Comparison of ENCODE assay signal across 1 cellular context in the genomic region with DNA sequence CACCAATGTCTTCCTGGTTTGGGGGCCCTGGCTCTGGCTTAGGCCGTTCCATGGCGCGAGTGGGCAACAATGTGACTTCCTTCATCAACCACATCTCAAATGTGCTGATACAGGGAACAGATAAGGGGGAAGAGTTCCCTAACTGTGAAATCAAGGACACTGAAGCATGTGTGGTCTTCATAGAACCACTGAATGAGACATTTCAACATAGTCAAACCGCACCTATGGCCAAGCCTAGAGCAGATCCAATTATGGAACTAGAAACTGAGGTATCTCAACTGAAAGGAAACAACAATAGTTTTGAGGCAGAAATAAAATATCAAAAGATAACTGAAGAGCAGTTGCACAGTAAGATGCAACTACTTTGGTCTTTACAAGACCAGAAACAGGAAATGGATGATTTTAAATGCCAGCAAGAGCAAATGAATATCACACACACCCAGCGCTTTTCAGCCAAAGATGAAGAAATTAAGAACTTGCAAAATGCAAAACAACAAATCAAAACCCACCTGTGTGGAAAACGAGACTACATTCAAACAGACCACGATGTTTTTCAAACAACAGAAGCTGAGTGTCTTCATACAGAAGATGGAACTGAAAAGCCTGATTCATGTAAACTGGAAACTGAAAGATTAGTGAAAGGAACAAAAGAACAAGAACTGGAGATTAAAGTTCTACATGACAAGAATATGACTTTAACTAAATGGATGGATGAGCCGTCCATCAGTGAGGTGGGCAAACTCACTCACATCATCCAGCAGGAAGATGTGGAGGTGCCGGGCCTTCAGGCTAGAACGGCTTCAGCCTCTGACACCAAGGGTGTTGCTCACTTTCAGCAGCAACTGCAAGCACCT.
A peak's percentile ranks its signal among the peaks of the same experiment; 100 is the strongest.
TF ChIP-seq lines count a peak whose summit lies in the region.

No MANE protein-coding gene starts in this region.

TF ChIP-seq in GM12878, 131 proteins besides CTCF, POLR2A, EP300 and RAD21 (continued from another document and continues in another):
- no peak for TF ChIP-seq LARP7 (IDR thresholded peaks at IDR 0.05)
- no peak for TF ChIP-seq RBBP5 (conservative IDR thresholded peaks at IDR 0.05)
- TF ChIP-seq, protein P1, sequence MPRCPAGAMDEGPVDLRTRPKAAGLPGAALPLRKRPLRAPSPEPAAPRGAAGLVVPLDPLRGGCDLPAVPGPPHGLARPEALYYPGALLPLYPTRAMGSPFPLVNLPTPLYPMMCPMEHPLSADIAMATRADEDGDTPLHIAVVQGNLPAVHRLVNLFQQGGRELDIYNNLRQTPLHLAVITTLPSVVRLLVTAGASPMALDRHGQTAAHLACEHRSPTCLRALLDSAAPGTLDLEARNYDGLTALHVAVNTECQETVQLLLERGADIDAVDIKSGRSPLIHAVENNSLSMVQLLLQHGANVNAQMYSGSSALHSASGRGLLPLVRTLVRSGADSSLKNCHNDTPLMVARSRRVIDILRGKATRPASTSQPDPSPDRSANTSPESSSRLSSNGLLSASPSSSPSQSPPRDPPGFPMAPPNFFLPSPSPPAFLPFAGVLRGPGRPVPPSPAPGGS (IDR thresholded peaks at IDR 0.05; ENCODE audit: borderline replicate concordance, insufficient read depth, low read depth, low read length, poor library complexity, severe bottlenecking), result no peak
- TF ChIP-seq GATAD2B (conservative IDR thresholded peaks at IDR 0.05; ENCODE audit: low read depth), result no peak
- TF ChIP-seq, protein P2, sequence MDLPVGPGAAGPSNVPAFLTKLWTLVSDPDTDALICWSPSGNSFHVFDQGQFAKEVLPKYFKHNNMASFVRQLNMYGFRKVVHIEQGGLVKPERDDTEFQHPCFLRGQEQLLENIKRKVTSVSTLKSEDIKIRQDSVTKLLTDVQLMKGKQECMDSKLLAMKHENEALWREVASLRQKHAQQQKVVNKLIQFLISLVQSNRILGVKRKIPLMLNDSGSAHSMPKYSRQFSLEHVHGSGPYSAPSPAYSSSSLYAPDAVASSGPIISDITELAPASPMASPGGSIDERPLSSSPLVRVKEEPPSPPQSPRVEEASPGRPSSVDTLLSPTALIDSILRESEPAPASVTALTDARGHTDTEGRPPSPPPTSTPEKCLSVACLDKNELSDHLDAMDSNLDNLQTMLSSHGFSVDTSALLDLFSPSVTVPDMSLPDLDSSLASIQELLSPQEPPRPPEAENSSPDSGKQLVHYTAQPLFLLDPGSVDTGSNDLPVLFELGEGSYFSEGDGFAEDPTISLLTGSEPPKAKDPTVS (IDR thresholded peaks at IDR 0.05; ENCODE audit: low read depth, low read length), result no peak
- TF ChIP-seq, protein P3, sequence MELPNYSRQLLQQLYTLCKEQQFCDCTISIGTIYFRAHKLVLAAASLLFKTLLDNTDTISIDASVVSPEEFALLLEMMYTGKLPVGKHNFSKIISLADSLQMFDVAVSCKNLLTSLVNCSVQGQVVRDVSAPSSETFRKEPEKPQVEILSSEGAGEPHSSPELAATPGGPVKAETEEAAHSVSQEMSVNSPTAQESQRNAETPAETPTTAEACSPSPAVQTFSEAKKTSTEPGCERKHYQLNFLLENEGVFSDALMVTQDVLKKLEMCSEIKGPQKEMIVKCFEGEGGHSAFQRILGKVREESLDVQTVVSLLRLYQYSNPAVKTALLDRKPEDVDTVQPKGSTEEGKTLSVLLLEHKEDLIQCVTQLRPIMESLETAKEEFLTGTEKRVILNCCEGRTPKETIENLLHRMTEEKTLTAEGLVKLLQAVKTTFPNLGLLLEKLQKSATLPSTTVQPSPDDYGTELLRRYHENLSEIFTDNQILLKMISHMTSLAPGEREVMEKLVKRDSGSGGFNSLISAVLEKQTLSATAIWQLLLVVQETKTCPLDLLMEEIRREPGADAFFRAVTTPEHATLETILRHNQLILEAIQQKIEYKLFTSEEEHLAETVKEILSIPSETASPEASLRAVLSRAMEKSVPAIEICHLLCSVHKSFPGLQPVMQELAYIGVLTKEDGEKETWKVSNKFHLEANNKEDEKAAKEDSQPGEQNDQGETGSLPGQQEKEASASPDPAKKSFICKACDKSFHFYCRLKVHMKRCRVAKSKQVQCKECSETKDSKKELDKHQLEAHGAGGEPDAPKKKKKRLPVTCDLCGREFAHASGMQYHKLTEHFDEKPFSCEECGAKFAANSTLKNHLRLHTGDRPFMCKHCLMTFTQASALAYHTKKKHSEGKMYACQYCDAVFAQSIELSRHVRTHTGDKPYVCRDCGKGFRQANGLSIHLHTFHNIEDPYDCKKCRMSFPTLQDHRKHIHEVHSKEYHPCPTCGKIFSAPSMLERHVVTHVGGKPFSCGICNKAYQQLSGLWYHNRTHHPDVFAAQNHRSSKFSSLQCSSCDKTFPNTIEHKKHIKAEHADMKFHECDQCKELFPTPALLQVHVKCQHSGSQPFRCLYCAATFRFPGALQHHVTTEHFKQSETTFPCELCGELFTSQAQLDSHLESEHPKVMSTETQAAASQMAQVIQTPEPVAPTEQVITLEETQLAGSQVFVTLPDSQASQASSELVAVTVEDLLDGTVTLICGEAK (IDR thresholded peaks at IDR 0.05; ENCODE audit: borderline replicate concordance), result peak; percentile 67
- TF ChIP-seq FOS (IDR thresholded peaks at IDR 0.05; ENCODE audit: borderline replicate concordance, extremely low read depth, insufficient read length), result no peak
- TF ChIP-seq, protein P4, sequence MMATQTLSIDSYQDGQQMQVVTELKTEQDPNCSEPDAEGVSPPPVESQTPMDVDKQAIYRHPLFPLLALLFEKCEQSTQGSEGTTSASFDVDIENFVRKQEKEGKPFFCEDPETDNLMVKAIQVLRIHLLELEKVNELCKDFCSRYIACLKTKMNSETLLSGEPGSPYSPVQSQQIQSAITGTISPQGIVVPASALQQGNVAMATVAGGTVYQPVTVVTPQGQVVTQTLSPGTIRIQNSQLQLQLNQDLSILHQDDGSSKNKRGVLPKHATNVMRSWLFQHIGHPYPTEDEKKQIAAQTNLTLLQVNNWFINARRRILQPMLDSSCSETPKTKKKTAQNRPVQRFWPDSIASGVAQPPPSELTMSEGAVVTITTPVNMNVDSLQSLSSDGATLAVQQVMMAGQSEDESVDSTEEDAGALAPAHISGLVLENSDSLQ (IDR thresholded peaks at IDR 0.05), result peak; percentile 70
- no peak for TF ChIP-seq BCL11A (IDR thresholded peaks at IDR 0.05; ENCODE audit: low read depth, low read length)
- TF ChIP-seq PAX5 (IDR thresholded peaks at IDR 0.05; ENCODE audit: borderline replicate concordance, low read depth, low read length), result no peak
- TF ChIP-seq, protein P5, sequence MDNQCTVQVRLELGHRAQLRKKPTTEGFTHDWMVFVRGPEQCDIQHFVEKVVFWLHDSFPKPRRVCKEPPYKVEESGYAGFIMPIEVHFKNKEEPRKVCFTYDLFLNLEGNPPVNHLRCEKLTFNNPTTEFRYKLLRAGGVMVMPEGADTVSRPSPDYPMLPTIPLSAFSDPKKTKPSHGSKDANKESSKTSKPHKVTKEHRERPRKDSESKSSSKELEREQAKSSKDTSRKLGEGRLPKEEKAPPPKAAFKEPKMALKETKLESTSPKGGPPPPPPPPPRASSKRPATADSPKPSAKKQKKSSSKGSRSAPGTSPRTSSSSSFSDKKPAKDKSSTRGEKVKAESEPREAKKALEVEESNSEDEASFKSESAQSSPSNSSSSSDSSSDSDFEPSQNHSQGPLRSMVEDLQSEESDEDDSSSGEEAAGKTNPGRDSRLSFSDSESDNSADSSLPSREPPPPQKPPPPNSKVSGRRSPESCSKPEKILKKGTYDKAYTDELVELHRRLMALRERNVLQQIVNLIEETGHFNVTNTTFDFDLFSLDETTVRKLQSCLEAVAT (IDR thresholded peaks at IDR 0.05), result peak; percentile 12; the same call in 1 of the 2 replicates
- no peak for TF ChIP-seq BACH1 (IDR thresholded peaks at IDR 0.05; ENCODE audit: borderline replicate concordance)
- no peak for TF ChIP-seq ZBED1 (IDR thresholded peaks at IDR 0.05; ENCODE audit: borderline replicate concordance)
- TF ChIP-seq, protein P6, sequence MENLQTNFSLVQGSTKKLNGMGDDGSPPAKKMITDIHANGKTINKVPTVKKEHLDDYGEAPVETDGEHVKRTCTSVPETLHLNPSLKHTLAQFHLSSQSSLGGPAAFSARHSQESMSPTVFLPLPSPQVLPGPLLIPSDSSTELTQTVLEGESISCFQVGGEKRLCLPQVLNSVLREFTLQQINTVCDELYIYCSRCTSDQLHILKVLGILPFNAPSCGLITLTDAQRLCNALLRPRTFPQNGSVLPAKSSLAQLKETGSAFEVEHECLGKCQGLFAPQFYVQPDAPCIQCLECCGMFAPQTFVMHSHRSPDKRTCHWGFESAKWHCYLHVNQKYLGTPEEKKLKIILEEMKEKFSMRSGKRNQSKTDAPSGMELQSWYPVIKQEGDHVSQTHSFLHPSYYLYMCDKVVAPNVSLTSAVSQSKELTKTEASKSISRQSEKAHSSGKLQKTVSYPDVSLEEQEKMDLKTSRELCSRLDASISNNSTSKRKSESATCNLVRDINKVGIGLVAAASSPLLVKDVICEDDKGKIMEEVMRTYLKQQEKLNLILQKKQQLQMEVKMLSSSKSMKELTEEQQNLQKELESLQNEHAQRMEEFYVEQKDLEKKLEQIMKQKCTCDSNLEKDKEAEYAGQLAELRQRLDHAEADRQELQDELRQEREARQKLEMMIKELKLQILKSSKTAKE (IDR thresholded peaks at IDR 0.05; ENCODE audit: low read depth, poor library complexity, severe bottlenecking), result no peak
- no peak for TF ChIP-seq FOXK2 (IDR thresholded peaks at IDR 0.05)
- no peak for TF ChIP-seq BMI1 (IDR thresholded peaks at IDR 0.05; ENCODE audit: borderline replicate concordance)
- TF ChIP-seq SUZ12 (IDR thresholded peaks at IDR 0.05; ENCODE audit: unreplicated experiment), result no peak
- peak; percentile 60 for TF ChIP-seq NFIC (IDR thresholded peaks at IDR 0.05; ENCODE audit: low read depth, low read length)
- TF ChIP-seq CEBPB (IDR thresholded peaks at IDR 0.05; ENCODE audit: borderline replicate concordance in 1 of 2, low read depth in 2 of 2, low read length in 2 of 2), result no peak
- no peak for TF ChIP-seq POLR2AphosphoS5 (IDR thresholded peaks at IDR 0.05; ENCODE audit: low read length)
- TF ChIP-seq ZNF24 (IDR thresholded peaks at IDR 0.05), result no peak
- TF ChIP-seq CHD4 (IDR thresholded peaks at IDR 0.05), result no peak
- TF ChIP-seq, protein P7, sequence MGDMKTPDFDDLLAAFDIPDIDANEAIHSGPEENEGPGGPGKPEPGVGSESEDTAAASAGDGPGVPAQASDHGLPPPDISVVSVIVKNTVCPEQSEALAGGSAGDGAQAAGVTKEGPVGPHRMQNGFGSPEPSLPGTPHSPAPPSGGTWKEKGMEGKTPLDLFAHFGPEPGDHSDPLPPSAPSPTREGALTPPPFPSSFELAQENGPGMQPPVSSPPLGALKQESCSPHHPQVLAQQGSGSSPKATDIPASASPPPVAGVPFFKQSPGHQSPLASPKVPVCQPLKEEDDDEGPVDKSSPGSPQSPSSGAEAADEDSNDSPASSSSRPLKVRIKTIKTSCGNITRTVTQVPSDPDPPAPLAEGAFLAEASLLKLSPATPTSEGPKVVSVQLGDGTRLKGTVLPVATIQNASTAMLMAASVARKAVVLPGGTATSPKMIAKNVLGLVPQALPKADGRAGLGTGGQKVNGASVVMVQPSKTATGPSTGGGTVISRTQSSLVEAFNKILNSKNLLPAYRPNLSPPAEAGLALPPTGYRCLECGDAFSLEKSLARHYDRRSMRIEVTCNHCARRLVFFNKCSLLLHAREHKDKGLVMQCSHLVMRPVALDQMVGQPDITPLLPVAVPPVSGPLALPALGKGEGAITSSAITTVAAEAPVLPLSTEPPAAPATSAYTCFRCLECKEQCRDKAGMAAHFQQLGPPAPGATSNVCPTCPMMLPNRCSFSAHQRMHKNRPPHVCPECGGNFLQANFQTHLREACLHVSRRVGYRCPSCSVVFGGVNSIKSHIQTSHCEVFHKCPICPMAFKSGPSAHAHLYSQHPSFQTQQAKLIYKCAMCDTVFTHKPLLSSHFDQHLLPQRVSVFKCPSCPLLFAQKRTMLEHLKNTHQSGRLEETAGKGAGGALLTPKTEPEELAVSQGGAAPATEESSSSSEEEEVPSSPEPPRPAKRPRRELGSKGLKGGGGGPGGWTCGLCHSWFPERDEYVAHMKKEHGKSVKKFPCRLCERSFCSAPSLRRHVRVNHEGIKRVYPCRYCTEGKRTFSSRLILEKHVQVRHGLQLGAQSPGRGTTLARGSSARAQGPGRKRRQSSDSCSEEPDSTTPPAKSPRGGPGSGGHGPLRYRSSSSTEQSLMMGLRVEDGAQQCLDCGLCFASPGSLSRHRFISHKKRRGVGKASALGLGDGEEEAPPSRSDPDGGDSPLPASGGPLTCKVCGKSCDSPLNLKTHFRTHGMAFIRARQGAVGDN (IDR thresholded peaks at IDR 0.05), result no peak
- no peak for TF ChIP-seq HDGF (IDR thresholded peaks at IDR 0.05)
- no peak for TF ChIP-seq KAT2A (conservative IDR thresholded peaks at IDR 0.05; ENCODE audit: control insufficient read depth, low read depth, low read length)
- no peak for TF ChIP-seq CBX5 (IDR thresholded peaks at IDR 0.05; ENCODE audit: low read depth)
- no peak for TF ChIP-seq EZH2 (IDR thresholded peaks at IDR 0.05; ENCODE audit: borderline replicate concordance, control insufficient read depth, low read depth, low read length)
- no peak for TF ChIP-seq ZNF384 (IDR thresholded peaks at IDR 0.05; ENCODE audit: borderline replicate concordance, low read depth, low read length)
- no peak for TF ChIP-seq CBFB (IDR thresholded peaks at IDR 0.05; ENCODE audit: low read depth)
- TF ChIP-seq SMC3 (IDR thresholded peaks at IDR 0.05; ENCODE audit: borderline replicate concordance, low read length), result no peak
- TF ChIP-seq, protein P8, sequence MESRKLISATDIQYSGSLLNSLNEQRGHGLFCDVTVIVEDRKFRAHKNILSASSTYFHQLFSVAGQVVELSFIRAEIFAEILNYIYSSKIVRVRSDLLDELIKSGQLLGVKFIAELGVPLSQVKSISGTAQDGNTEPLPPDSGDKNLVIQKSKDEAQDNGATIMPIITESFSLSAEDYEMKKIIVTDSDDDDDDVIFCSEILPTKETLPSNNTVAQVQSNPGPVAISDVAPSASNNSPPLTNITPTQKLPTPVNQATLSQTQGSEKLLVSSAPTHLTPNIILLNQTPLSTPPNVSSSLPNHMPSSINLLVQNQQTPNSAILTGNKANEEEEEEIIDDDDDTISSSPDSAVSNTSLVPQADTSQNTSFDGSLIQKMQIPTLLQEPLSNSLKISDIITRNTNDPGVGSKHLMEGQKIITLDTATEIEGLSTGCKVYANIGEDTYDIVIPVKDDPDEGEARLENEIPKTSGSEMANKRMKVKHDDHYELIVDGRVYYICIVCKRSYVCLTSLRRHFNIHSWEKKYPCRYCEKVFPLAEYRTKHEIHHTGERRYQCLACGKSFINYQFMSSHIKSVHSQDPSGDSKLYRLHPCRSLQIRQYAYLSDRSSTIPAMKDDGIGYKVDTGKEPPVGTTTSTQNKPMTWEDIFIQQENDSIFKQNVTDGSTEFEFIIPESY (IDR thresholded peaks at IDR 0.05), result no peak
- TF ChIP-seq DPF2 (IDR thresholded peaks at IDR 0.05), result no peak
- TF ChIP-seq CHD1 (IDR thresholded peaks at IDR 0.05; ENCODE audit: low read depth, low read length), result no peak
- TF ChIP-seq YY1 (IDR thresholded peaks at IDR 0.05; ENCODE audit: low read depth, low read length), result no peak
- TF ChIP-seq BRCA1 (IDR thresholded peaks at IDR 0.05; ENCODE audit: low read depth, low read length), result no peak
- 0 out of 2 replicates have a peak, but pooled peaks have one; percentile 11 for TF ChIP-seq CREB1 (IDR thresholded peaks at IDR 0.05; ENCODE audit: low read depth)
- TF ChIP-seq IKZF1 (conservative IDR thresholded peaks at IDR 0.05), result no peak
- 0 out of 2 replicates have a peak, but pooled peaks have one; percentile 4 for TF ChIP-seq MEF2A (IDR thresholded peaks at IDR 0.05; ENCODE audit: insufficient read depth, low read depth, low read length)
- TF ChIP-seq POLR2AphosphoS2 (IDR thresholded peaks at IDR 0.05; ENCODE audit: low read depth, low read length), result no peak
- TF ChIP-seq ASH2L (IDR thresholded peaks at IDR 0.05; ENCODE audit: borderline replicate concordance, low read depth), result no peak
- no peak for TF ChIP-seq HDAC2 (IDR thresholded peaks at IDR 0.05)
- no peak for TF ChIP-seq TARDBP (IDR thresholded peaks at IDR 0.05; ENCODE audit: borderline replicate concordance)
- peak; percentile 73 for TF ChIP-seq RUNX3 (IDR thresholded peaks at IDR 0.05; ENCODE audit: low read length)
- TF ChIP-seq SRF (IDR thresholded peaks at IDR 0.05; ENCODE audit: low read depth in 2 of 2, low read length in 2 of 2), result no peak
